Comparison of ENCODE assay signal across 10 cellular contexts in genomic region chr5:68285075-68285827, GRCh38.
DNase-seq lines count a peak whose midpoint lies in the region; ATAC-seq and TF ChIP-seq lines count a peak whose summit lies in the region.
"Had no signal": no experiment of that assay in that cellular context is flagged by ENCODE, and none has a peak within 500 bp of the region (broad histone marks: within the 10 kb centered on the region; RNA-seq: fewer than 3 reads in every experiment).

No MANE protein-coding gene starts in this region.

- ATAC-seq in GM21515 (IDR thresholded peaks at IDR 0.05; ENCODE audit: unreplicated experiment), result peak; percentile 43
- ATAC-seq: esophagus mucosa had no signal

- no peak for TF ChIP-seq CTCF in Calu3 (IDR thresholded peaks at IDR 0.05; ENCODE audit: unreplicated experiment)
- no peak for TF ChIP-seq CTCF in mesothelial cell of epicardium (IDR thresholded peaks at IDR 0.05; ENCODE audit: unreplicated experiment)

- CTCF ChIA-PET in Calu3 (lab: Charles Lee), result interaction anchor here (1.3 to 1.5 kb wide), 2 partner anchors 13 to 171 kb away, joined by 3 read pairs; no protein-coding TSS in a partner anchor

- H3K27ac Mint-ChIP-seq in Calu3 (ENCODE audit: unreplicated experiment), result peak overlapping the region; percentile 64
- H3K27ac Mint-ChIP-seq in mesothelial cell of epicardium, result peak overlapping the region; percentile 61

- no peaks in the 10 kb centered on the region for H3K27me3 Mint-ChIP-seq in Calu3 (ENCODE audit: unreplicated experiment)
- no peaks in the 10 kb centered on the region for H3K27me3 Mint-ChIP-seq in mesothelial cell of epicardium (ENCODE audit: low read depth)

- DNase-seq in Calu3 (no peak), SK-N-MC (ENCODE audit: low read depth, low spot score) (no peak), mesothelial cell of epicardium (ENCODE audit: low spot score in 2 of 2, unreplicated experiment in 2 of 2) (no peak), NCI-H146 treated with DMSO at 0.1 percent for 48 hours (lab: John Stamatoyannopoulos, UW; ENCODE audit: unreplicated experiment) (no peak), activated gamma-delta T cell treated with Interleukin-2 at 50 U/mL for 16 hours (no peak), GDM1 (lab: John Stamatoyannopoulos, UW) (no peak), medulla oblongata (ENCODE audit: extremely low spot score) (no peak)
- DNase-seq: KBM-7 had no signal

- H3K36me3 Mint-ChIP-seq in Calu3 (ENCODE audit: insufficient read depth, unreplicated experiment) (peaks cover 53% of the 10 kb centered on the region), mesothelial cell of epicardium (peaks cover 16% of the 10 kb centered on the region)

- H3K4me1 Mint-ChIP-seq in Calu3 (ENCODE audit: low read depth, unreplicated experiment) (peaks cover 48% of the 10 kb centered on the region), mesothelial cell of epicardium (peaks cover 52% of the 10 kb centered on the region)

- BruUV-seq in Calu3 (replicated peaks; lab: Mats Ljungman, UMichigan), result no TSS peak

- H3K9me3 ChIP-seq in SK-N-MC (ENCODE audit: low read depth, low read length), result no peaks in the 10 kb centered on the region

- H3K4me3 Mint-ChIP-seq in Calu3 (ENCODE audit: low read depth, unreplicated experiment) (peak overlapping the region; percentile 33), mesothelial cell of epicardium (no peak overlapping the region)

- H3K9me3 Mint-ChIP-seq in Calu3 (ENCODE audit: low read depth, unreplicated experiment) (no peaks in the 10 kb centered on the region), mesothelial cell of epicardium (no peaks in the 10 kb centered on the region)

- no peak overlapping the region for H3K4me3 ChIP-seq in SK-N-MC

- H3K9ac ChIP-seq in SK-N-MC (ENCODE audit: insufficient read length), result no peak overlapping the region

- intact Hi-C loops in Calu3 (cut with micrococcal nuclease; ENCODE audit: unreplicated experiment), result loop anchor here (5.0 to 10.0 kb wide), 4 partner anchors 47 to 460 kb away; no protein-coding TSS in a partner anchor

- H3K27ac ChIP-seq in SK-N-MC, result peak overlapping the region; percentile 79

- H3K36me3 ChIP-seq in SK-N-MC (ENCODE audit: insufficient read depth, low read length), result peaks cover 51% of the 10 kb centered on the region
